ENCODE assay signal across 14 cellular contexts in genomic region chr11:96744697-96745096, GRCh38.
"Had no signal": no experiment of that assay in that cellular context is flagged by ENCODE, and none has a peak within 500 bp of the region (broad histone marks: within the 10 kb centered on the region; RNA-seq: fewer than 3 reads in every experiment).

No MANE protein-coding gene starts in this region.

- H3K27me3 ChIP-seq: gastroesophageal sphincter, ovary, sigmoid colon, stomach had no signal

- H3K9me3 ChIP-seq: gastroesophageal sphincter, ovary, sigmoid colon, stomach, thoracic aorta had no signal

- H3K4me1 ChIP-seq: gastroesophageal sphincter, sigmoid colon, stomach had no signal

- H3K36me3 ChIP-seq: gastroesophageal sphincter, ovary, sigmoid colon, stomach, thoracic aorta had no signal

- H3K4me3 ChIP-seq: gastroesophageal sphincter, lung, ovary, sigmoid colon, stomach, thoracic aorta had no signal

- DNase-seq: activated B cell treated with CpG ODN at 0.5 μM for 24 hours; activated CD4-positive, alpha-beta T cell treated with anti-CD3 and anti-CD28 coated beads, Interleukin-2, amount 10 ng/mL, durations not matched to agents 24 days and 14 days; activated naive CD8-positive, alpha-beta T cell treated with anti-CD3 and anti-CD28 coated beads for 36 hours; cortex of kidney; effector CD8-positive, alpha-beta T cell; islet precursor cell; midbrain; ovary; sigmoid colon; stimulated activated CD4-positive, alpha-beta T cell treated with anti-CD3 and anti-CD28 coated beads, Interleukin-2, amount 100 ng/mL, for 24 hours; stomach had no signal

- ATAC-seq: gastroesophageal sphincter had no signal

- H3K27ac ChIP-seq: gastroesophageal sphincter, ovary, sigmoid colon, stomach, thoracic aorta had no signal
